Comparison of ENCODE assay signal across 2 cellular contexts in the genomic region with DNA sequence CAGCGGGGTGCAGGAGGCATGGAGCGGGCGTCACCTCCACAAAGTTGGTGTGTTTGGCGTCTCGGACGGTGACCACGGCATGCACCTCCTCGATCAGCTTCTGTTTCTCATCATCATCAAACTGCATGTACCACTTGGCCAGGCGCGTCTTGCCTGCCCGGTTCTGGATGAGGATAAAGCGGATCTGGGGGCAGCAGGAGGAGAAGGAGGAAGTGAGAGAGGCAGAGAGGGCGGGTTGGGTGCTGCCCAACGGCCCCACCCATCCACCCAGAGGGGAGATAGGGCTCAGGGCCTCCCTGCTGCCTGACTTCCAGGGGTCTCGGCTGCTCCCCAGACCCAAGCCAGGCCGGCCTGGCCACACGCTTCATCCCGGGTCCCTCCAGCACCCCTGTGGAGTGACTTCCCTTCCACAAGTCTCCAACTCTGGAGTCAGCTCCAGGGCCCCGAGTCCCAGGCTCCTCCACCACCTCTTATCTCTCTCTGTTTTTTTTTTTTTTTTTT.
TF ChIP-seq lines count a peak whose summit lies in the region.

No MANE protein-coding gene starts in this region.

TF ChIP-seq in GM23338, 12 proteins besides CTCF, POLR2A, EP300 and RAD21 (continues in another document):
- TF ChIP-seq, protein P1, sequence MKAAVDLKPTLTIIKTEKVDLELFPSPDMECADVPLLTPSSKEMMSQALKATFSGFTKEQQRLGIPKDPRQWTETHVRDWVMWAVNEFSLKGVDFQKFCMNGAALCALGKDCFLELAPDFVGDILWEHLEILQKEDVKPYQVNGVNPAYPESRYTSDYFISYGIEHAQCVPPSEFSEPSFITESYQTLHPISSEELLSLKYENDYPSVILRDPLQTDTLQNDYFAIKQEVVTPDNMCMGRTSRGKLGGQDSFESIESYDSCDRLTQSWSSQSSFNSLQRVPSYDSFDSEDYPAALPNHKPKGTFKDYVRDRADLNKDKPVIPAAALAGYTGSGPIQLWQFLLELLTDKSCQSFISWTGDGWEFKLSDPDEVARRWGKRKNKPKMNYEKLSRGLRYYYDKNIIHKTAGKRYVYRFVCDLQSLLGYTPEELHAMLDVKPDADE (IDR thresholded peaks at IDR 0.05), result no peak
- no peak for TF ChIP-seq ZNF331 (CRISPR knock-in tag; IDR thresholded peaks at IDR 0.05; ENCODE audit: low read depth)
- TF ChIP-seq POLR2AphosphoS5 (IDR thresholded peaks at IDR 0.05; ENCODE audit: low read depth), result no peak
- TF ChIP-seq CREB1 (CRISPR knock-in tag; IDR thresholded peaks at IDR 0.05; ENCODE audit: low read depth), result no peak
- TF ChIP-seq, protein P2, sequence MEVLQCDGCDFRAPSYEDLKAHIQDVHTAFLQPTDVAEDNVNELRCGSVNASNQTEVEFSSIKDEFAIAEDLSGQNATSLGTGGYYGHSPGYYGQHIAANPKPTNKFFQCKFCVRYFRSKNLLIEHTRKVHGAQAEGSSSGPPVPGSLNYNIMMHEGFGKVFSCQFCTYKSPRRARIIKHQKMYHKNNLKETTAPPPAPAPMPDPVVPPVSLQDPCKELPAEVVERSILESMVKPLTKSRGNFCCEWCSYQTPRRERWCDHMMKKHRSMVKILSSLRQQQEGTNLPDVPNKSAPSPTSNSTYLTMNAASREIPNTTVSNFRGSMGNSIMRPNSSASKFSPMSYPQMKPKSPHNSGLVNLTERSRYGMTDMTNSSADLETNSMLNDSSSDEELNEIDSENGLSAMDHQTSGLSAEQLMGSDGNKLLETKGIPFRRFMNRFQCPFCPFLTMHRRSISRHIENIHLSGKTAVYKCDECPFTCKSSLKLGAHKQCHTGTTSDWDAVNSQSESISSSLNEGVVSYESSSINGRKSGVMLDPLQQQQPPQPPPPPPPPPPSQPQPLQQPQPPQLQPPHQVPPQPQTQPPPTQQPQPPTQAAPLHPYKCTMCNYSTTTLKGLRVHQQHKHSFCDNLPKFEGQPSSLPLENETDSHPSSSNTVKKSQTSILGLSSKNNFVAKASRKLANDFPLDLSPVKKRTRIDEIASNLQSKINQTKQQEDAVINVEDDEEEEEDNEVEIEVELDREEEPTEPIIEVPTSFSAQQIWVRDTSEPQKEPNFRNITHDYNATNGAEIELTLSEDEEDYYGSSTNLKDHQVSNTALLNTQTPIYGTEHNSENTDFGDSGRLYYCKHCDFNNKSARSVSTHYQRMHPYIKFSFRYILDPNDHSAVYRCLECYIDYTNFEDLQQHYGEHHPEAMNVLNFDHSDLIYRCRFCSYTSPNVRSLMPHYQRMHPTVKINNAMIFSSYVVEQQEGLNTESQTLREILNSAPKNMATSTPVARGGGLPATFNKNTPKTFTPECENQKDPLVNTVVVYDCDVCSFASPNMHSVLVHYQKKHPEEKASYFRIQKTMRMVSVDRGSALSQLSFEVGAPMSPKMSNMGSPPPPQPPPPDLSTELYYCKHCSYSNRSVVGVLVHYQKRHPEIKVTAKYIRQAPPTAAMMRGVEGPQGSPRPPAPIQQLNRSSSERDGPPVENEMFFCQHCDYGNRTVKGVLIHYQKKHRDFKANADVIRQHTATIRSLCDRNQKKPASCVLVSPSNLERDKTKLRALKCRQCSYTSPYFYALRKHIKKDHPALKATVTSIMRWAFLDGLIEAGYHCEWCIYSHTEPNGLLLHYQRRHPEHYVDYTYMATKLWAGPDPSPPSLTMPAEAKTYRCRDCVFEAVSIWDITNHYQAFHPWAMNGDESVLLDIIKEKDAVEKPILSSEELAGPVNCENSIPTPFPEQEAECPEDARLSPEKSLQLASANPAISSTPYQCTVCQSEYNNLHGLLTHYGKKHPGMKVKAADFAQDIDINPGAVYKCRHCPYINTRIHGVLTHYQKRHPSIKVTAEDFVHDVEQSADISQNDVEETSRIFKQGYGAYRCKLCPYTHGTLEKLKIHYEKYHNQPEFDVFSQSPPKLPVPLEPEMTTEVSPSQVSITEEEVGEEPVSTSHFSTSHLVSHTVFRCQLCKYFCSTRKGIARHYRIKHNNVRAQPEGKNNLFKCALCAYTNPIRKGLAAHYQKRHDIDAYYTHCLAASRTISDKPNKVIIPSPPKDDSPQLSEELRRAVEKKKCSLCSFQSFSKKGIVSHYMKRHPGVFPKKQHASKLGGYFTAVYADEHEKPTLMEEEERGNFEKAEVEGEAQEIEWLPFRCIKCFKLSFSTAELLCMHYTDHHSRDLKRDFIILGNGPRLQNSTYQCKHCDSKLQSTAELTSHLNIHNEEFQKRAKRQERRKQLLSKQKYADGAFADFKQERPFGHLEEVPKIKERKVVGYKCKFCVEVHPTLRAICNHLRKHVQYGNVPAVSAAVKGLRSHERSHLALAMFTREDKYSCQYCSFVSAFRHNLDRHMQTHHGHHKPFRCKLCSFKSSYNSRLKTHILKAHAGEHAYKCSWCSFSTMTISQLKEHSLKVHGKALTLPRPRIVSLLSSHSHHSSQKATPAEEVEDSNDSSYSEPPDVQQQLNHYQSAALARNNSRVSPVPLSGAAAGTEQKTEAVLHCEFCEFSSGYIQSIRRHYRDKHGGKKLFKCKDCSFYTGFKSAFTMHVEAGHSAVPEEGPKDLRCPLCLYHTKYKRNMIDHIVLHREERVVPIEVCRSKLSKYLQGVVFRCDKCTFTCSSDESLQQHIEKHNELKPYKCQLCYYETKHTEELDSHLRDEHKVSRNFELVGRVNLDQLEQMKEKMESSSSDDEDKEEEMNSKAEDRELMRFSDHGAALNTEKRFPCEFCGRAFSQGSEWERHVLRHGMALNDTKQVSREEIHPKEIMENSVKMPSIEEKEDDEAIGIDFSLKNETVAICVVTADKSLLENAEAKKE (CRISPR knock-in tag; IDR thresholded peaks at IDR 0.05), result no peak
- no peak for TF ChIP-seq EZH2 (IDR thresholded peaks at IDR 0.05; ENCODE audit: low read depth, unreplicated experiment)
- TF ChIP-seq NANOG (IDR thresholded peaks at IDR 0.05; ENCODE audit: borderline replicate concordance), result no peak
- TF ChIP-seq EZH2phosphoT487 (IDR thresholded peaks at IDR 0.05; ENCODE audit: unreplicated experiment), result no peak
- no peak for TF ChIP-seq STAT1 (IDR thresholded peaks at IDR 0.05; ENCODE audit: unreplicated experiment)
- TF ChIP-seq ZNF114 (CRISPR knock-in tag; IDR thresholded peaks at IDR 0.05), result no peak
- TF ChIP-seq JUNB (IDR thresholded peaks at IDR 0.05; ENCODE audit: unreplicated experiment), result no peak

TF ChIP-seq in K562, 482 proteins besides CTCF, POLR2A, EP300 and RAD21 (continues in another document):
- TF ChIP-seq, protein P3, sequence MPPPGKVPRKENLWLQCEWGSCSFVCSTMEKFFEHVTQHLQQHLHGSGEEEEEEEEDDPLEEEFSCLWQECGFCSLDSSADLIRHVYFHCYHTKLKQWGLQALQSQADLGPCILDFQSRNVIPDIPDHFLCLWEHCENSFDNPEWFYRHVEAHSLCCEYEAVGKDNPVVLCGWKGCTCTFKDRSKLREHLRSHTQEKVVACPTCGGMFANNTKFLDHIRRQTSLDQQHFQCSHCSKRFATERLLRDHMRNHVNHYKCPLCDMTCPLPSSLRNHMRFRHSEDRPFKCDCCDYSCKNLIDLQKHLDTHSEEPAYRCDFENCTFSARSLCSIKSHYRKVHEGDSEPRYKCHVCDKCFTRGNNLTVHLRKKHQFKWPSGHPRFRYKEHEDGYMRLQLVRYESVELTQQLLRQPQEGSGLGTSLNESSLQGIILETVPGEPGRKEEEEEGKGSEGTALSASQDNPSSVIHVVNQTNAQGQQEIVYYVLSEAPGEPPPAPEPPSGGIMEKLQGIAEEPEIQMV (tag; conservative IDR thresholded peaks at IDR 0.05; ENCODE audit: low read depth), result no peak
- TF ChIP-seq HDAC8 (tag; IDR thresholded peaks at IDR 0.05) (no peak), RBM14 (IDR thresholded peaks at IDR 0.05; ENCODE audit: borderline replicate concordance, insufficient read depth, low read depth, low read length) (no peak), RBM15 (IDR thresholded peaks at IDR 0.05; ENCODE audit: insufficient read depth, low read length) (no peak), ELF2 (CRISPR knock-in tag; IDR thresholded peaks at IDR 0.05) (no peak; the same call in 1 of the 2 replicates), HNRNPL (IDR thresholded peaks at IDR 0.05; ENCODE audit: low read depth, low read length) (0 out of 2 replicates have a peak, but pooled peaks have one; percentile 60), CCNT2 (IDR thresholded peaks at IDR 0.05; ENCODE audit: borderline replicate concordance, extremely low read depth, insufficient read length, low read depth, low read length) (peak; percentile 35), XRCC5 (IDR thresholded peaks at IDR 0.05; ENCODE audit: low read depth, low read length) (0 out of 2 replicates have a peak, but pooled peaks have one; percentile 56), SMAD4 (CRISPR knock-in tag; conservative IDR thresholded peaks at IDR 0.05) (peak; percentile 45; the same call in 1 of the 2 replicates), TFAM (CRISPR knock-in tag; conservative IDR thresholded peaks at IDR 0.05) (no peak), NONO (IDR thresholded peaks at IDR 0.05; ENCODE audit: low read depth in 2 of 2, low read length in 1 of 2) (0 out of 4 replicates have a peak, but pooled peaks of 1 of the 2 experiments have one; percentile 44), ZNF778 (CRISPR knock-in tag; IDR thresholded peaks at IDR 0.05) (no peak), MYC (IDR thresholded peaks at IDR 0.05; ENCODE audit: low read depth, low read length) (no peak), MYC (CRISPR knock-in tag; IDR thresholded peaks at IDR 0.05; ENCODE audit: borderline replicate concordance, low read depth) (peak; percentile 57; the same call in 1 of the 2 replicates), NFE2L1 (tag; IDR thresholded peaks at IDR 0.05; ENCODE audit: borderline replicate concordance, low read depth) (no peak), CREB1 (IDR thresholded peaks at IDR 0.05) (no peak), CREB1 (CRISPR knock-in tag; IDR thresholded peaks at IDR 0.05) (no peak)
- TF ChIP-seq, protein P4, sequence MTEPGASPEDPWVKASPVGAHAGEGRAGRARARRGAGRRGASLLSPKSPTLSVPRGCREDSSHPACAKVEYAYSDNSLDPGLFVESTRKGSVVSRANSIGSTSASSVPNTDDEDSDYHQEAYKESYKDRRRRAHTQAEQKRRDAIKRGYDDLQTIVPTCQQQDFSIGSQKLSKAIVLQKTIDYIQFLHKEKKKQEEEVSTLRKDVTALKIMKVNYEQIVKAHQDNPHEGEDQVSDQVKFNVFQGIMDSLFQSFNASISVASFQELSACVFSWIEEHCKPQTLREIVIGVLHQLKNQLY (CRISPR knock-in tag; conservative IDR thresholded peaks at IDR 0.05), result no peak
- TF ChIP-seq, protein P5, sequence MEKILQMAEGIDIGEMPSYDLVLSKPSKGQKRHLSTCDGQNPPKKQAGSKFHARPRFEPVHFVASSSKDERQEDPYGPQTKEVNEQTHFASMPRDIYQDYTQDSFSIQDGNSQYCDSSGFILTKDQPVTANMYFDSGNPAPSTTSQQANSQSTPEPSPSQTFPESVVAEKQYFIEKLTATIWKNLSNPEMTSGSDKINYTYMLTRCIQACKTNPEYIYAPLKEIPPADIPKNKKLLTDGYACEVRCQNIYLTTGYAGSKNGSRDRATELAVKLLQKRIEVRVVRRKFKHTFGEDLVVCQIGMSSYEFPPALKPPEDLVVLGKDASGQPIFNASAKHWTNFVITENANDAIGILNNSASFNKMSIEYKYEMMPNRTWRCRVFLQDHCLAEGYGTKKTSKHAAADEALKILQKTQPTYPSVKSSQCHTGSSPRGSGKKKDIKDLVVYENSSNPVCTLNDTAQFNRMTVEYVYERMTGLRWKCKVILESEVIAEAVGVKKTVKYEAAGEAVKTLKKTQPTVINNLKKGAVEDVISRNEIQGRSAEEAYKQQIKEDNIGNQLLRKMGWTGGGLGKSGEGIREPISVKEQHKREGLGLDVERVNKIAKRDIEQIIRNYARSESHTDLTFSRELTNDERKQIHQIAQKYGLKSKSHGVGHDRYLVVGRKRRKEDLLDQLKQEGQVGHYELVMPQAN (IDR thresholded peaks at IDR 0.05; ENCODE audit: borderline replicate concordance), result no peak
- TF ChIP-seq, protein P6, sequence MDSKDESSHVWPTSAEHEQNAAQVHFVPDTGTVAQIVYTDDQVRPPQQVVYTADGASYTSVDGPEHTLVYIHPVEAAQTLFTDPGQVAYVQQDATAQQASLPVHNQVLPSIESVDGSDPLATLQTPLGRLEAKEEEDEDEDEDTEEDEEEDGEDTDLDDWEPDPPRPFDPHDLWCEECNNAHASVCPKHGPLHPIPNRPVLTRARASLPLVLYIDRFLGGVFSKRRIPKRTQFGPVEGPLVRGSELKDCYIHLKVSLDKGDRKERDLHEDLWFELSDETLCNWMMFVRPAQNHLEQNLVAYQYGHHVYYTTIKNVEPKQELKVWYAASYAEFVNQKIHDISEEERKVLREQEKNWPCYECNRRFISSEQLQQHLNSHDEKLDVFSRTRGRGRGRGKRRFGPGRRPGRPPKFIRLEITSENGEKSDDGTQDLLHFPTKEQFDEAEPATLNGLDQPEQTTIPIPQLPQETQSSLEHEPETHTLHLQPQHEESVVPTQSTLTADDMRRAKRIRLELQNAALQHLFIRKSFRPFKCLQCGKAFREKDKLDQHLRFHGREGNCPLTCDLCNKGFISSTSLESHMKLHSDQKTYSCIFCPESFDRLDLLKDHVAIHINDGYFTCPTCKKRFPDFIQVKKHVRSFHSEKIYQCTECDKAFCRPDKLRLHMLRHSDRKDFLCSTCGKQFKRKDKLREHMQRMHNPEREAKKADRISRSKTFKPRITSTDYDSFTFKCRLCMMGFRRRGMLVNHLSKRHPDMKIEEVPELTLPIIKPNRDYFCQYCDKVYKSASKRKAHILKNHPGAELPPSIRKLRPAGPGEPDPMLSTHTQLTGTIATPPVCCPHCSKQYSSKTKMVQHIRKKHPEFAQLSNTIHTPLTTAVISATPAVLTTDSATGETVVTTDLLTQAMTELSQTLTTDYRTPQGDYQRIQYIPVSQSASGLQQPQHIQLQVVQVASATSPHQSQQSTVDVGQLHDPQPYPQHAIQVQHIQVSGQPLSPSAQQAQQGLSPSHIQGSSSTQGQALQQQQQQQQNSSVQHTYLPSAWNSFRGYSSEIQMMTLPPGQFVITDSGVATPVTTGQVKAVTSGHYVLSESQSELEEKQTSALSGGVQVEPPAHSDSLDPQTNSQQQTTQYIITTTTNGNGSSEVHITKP (IDR thresholded peaks at IDR 0.05; ENCODE audit: partially characterized antibody), result peak; percentile 79
- TF ChIP-seq, protein P7, sequence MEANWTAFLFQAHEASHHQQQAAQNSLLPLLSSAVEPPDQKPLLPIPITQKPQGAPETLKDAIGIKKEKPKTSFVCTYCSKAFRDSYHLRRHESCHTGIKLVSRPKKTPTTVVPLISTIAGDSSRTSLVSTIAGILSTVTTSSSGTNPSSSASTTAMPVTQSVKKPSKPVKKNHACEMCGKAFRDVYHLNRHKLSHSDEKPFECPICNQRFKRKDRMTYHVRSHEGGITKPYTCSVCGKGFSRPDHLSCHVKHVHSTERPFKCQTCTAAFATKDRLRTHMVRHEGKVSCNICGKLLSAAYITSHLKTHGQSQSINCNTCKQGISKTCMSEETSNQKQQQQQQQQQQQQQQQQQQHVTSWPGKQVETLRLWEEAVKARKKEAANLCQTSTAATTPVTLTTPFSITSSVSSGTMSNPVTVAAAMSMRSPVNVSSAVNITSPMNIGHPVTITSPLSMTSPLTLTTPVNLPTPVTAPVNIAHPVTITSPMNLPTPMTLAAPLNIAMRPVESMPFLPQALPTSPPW (CRISPR knock-in tag; IDR thresholded peaks at IDR 0.05), result peak; percentile 73
- TF ChIP-seq, protein P8, sequence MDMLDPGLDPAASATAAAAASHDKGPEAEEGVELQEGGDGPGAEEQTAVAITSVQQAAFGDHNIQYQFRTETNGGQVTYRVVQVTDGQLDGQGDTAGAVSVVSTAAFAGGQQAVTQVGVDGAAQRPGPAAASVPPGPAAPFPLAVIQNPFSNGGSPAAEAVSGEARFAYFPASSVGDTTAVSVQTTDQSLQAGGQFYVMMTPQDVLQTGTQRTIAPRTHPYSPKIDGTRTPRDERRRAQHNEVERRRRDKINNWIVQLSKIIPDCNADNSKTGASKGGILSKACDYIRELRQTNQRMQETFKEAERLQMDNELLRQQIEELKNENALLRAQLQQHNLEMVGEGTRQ (CRISPR knock-in tag; IDR thresholded peaks at IDR 0.05), result no peak
